ENCODE assay signal across 1 cellular context in the genomic region with DNA sequence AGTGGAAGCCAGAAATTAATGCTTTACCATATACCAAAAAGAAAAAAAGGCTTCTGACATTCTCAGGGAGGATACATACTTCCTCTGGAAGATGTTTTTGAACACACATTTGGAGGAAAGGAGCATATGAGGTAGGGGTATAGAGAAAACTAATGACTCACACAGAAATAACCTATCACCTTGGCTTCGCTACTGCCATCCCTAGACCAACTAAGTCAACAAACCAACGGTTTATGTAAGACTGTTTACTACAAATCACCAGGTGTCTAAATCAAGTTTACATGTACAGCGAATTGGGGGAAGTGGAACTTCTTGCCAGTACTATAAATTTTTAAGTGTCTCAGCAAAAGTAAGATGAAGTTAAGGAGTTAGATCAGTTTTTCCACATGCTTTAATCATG.
TF ChIP-seq lines count a peak whose summit lies in the region.

No MANE protein-coding gene starts in this region.

TF ChIP-seq in WTC11, 78 proteins besides CTCF, POLR2A, EP300 and RAD21 (continued from another document):
- TF ChIP-seq, protein P1, sequence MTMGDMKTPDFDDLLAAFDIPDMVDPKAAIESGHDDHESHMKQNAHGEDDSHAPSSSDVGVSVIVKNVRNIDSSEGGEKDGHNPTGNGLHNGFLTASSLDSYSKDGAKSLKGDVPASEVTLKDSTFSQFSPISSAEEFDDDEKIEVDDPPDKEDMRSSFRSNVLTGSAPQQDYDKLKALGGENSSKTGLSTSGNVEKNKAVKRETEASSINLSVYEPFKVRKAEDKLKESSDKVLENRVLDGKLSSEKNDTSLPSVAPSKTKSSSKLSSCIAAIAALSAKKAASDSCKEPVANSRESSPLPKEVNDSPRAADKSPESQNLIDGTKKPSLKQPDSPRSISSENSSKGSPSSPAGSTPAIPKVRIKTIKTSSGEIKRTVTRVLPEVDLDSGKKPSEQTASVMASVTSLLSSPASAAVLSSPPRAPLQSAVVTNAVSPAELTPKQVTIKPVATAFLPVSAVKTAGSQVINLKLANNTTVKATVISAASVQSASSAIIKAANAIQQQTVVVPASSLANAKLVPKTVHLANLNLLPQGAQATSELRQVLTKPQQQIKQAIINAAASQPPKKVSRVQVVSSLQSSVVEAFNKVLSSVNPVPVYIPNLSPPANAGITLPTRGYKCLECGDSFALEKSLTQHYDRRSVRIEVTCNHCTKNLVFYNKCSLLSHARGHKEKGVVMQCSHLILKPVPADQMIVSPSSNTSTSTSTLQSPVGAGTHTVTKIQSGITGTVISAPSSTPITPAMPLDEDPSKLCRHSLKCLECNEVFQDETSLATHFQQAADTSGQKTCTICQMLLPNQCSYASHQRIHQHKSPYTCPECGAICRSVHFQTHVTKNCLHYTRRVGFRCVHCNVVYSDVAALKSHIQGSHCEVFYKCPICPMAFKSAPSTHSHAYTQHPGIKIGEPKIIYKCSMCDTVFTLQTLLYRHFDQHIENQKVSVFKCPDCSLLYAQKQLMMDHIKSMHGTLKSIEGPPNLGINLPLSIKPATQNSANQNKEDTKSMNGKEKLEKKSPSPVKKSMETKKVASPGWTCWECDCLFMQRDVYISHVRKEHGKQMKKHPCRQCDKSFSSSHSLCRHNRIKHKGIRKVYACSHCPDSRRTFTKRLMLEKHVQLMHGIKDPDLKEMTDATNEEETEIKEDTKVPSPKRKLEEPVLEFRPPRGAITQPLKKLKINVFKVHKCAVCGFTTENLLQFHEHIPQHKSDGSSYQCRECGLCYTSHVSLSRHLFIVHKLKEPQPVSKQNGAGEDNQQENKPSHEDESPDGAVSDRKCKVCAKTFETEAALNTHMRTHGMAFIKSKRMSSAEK (CRISPR knock-in tag; IDR thresholded peaks at IDR 0.05; ENCODE audit: borderline replicate concordance): no peak
- no peak for TF ChIP-seq TCF7 (CRISPR knock-in tag; IDR thresholded peaks at IDR 0.05; ENCODE audit: low read depth)
- no peak for TF ChIP-seq ATF1 (CRISPR knock-in tag; IDR thresholded peaks at IDR 0.05)
- TF ChIP-seq, protein P2, sequence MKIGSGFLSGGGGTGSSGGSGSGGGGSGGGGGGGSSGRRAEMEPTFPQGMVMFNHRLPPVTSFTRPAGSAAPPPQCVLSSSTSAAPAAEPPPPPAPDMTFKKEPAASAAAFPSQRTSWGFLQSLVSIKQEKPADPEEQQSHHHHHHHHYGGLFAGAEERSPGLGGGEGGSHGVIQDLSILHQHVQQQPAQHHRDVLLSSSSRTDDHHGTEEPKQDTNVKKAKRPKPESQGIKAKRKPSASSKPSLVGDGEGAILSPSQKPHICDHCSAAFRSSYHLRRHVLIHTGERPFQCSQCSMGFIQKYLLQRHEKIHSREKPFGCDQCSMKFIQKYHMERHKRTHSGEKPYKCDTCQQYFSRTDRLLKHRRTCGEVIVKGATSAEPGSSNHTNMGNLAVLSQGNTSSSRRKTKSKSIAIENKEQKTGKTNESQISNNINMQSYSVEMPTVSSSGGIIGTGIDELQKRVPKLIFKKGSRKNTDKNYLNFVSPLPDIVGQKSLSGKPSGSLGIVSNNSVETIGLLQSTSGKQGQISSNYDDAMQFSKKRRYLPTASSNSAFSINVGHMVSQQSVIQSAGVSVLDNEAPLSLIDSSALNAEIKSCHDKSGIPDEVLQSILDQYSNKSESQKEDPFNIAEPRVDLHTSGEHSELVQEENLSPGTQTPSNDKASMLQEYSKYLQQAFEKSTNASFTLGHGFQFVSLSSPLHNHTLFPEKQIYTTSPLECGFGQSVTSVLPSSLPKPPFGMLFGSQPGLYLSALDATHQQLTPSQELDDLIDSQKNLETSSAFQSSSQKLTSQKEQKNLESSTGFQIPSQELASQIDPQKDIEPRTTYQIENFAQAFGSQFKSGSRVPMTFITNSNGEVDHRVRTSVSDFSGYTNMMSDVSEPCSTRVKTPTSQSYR (CRISPR knock-in tag; IDR thresholded peaks at IDR 0.05): no peak
- TF ChIP-seq SOX15 (CRISPR knock-in tag; IDR thresholded peaks at IDR 0.05): no peak
- TF ChIP-seq JAZF1 (CRISPR knock-in tag; IDR thresholded peaks at IDR 0.05): no peak
- TF ChIP-seq, protein P3, sequence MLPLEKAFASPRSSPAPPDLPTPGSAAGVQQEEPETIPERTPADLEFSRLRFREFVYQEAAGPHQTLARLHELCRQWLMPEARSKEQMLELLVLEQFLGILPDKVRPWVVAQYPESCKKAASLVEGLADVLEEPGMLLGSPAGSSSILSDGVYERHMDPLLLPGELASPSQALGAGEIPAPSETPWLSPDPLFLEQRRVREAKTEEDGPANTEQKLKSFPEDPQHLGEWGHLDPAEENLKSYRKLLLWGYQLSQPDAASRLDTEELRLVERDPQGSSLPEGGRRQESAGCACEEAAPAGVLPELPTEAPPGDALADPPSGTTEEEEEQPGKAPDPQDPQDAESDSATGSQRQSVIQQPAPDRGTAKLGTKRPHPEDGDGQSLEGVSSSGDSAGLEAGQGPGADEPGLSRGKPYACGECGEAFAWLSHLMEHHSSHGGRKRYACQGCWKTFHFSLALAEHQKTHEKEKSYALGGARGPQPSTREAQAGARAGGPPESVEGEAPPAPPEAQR (CRISPR knock-in tag; IDR thresholded peaks at IDR 0.05): no peak
- TF ChIP-seq, protein P4, sequence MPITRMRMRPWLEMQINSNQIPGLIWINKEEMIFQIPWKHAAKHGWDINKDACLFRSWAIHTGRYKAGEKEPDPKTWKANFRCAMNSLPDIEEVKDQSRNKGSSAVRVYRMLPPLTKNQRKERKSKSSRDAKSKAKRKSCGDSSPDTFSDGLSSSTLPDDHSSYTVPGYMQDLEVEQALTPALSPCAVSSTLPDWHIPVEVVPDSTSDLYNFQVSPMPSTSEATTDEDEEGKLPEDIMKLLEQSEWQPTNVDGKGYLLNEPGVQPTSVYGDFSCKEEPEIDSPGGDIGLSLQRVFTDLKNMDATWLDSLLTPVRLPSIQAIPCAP (CRISPR knock-in tag; IDR thresholded peaks at IDR 0.05): no peak
- TF ChIP-seq ZNF219 (CRISPR knock-in tag; IDR thresholded peaks at IDR 0.05; ENCODE audit: borderline replicate concordance): no peak
- TF ChIP-seq, protein P5, sequence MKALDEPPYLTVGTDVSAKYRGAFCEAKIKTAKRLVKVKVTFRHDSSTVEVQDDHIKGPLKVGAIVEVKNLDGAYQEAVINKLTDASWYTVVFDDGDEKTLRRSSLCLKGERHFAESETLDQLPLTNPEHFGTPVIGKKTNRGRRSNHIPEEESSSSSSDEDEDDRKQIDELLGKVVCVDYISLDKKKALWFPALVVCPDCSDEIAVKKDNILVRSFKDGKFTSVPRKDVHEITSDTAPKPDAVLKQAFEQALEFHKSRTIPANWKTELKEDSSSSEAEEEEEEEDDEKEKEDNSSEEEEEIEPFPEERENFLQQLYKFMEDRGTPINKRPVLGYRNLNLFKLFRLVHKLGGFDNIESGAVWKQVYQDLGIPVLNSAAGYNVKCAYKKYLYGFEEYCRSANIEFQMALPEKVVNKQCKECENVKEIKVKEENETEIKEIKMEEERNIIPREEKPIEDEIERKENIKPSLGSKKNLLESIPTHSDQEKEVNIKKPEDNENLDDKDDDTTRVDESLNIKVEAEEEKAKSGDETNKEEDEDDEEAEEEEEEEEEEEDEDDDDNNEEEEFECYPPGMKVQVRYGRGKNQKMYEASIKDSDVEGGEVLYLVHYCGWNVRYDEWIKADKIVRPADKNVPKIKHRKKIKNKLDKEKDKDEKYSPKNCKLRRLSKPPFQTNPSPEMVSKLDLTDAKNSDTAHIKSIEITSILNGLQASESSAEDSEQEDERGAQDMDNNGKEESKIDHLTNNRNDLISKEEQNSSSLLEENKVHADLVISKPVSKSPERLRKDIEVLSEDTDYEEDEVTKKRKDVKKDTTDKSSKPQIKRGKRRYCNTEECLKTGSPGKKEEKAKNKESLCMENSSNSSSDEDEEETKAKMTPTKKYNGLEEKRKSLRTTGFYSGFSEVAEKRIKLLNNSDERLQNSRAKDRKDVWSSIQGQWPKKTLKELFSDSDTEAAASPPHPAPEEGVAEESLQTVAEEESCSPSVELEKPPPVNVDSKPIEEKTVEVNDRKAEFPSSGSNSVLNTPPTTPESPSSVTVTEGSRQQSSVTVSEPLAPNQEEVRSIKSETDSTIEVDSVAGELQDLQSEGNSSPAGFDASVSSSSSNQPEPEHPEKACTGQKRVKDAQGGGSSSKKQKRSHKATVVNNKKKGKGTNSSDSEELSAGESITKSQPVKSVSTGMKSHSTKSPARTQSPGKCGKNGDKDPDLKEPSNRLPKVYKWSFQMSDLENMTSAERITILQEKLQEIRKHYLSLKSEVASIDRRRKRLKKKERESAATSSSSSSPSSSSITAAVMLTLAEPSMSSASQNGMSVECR (CRISPR knock-in tag; IDR thresholded peaks at IDR 0.05; ENCODE audit: borderline replicate concordance): no peak
- TF ChIP-seq EMX1 (CRISPR knock-in tag; IDR thresholded peaks at IDR 0.05): no peak
- TF ChIP-seq NR3C1 (CRISPR knock-in tag; conservative IDR thresholded peaks at IDR 0.05; ENCODE audit: low read depth): no peak
TF ChIP-seq in WTC11: peak in this region for 0.
